In genomic region chr16:66459878-66460277, GRCh38 we compare ENCODE assay signal across 21 cellular contexts. TPM values are rescaled to one million over a fixed set of nuclear protein-coding genes. Genes with fewer than 3 reads are reported as not detected.
DNase-seq lines count a peak whose midpoint lies in the region; ATAC-seq, FAIRE-seq and TF ChIP-seq lines count a peak whose summit lies in the region.
"Had no signal": no experiment of that assay in that cellular context is flagged by ENCODE, and none has a peak within 500 bp of the region (broad histone marks: within the 10 kb centered on the region; RNA-seq: fewer than 3 reads in every experiment).

No MANE protein-coding gene starts in this region.

- TF ChIP-seq POLR2A in H54 (IDR thresholded peaks at IDR 0.05; ENCODE audit: low read depth, low read length) (no peak), HepG2 (IDR thresholded peaks at IDR 0.05; ENCODE audit: insufficient read depth in 1 of 2, low read depth in 2 of 2, low read length in 2 of 2) (no peak), gastroesophageal sphincter (IDR thresholded peaks at IDR 0.05) (no peak)

- H3K4me3 Mint-ChIP-seq in astrocyte (ENCODE audit: unreplicated experiment) (no peak overlapping the region), MCF 10A (ENCODE audit: unreplicated experiment) (no peak overlapping the region)
- H3K4me3 Mint-ChIP-seq: activated naive CD8-positive, alpha-beta T cell treated with anti-CD3 and anti-CD28 coated beads, Interleukin-2, amount 50 U/mL, for 24 hours; activated T-helper 17 cell treated with anti-CD3 and anti-CD28 coated beads, Interleukin-2, amount 50 U/mL, for 72 hours; IgD-negative memory B cell; stimulated activated naive B cell treated with anti-CD40 and anti-IgM and Interleukin-4, amounts not matched to agents 10 μg/mL and 1 μg/mL and 100 μg/mL, for 72 hours had no signal

- FAIRE-seq in H54 (lab: Jason Lieb, UNC) (no peak), astrocyte (lab: Jason Lieb, UNC) (no peak), HepG2 (lab: Jason Lieb, UNC) (no peak), RCC 7860 (lab: Jason Lieb, UNC) (no peak)
- FAIRE-seq: frontal cortex had no signal

- no peak overlapping the region for H3K9ac ChIP-seq in astrocyte (ENCODE audit: low read length)
- no peak overlapping the region for H3K9ac ChIP-seq in HepG2 (ENCODE audit: insufficient read depth, low read depth, low read length)

- peaks cover 30% of the 10 kb centered on the region for H3K27me3 ChIP-seq in astrocyte (ENCODE audit: insufficient read depth, low read length)
- peaks cover 0 to 12% of the 10 kb centered on the region in 2 experiments; a peak in 3 of 5 replicates for H3K27me3 ChIP-seq in HepG2 (ENCODE audit: control insufficient read depth in 1 of 2, insufficient read depth in 2 of 2, low read length in 2 of 2)
- H3K27me3 ChIP-seq in gastroesophageal sphincter, result peaks cover 52% of the 10 kb centered on the region
- H3K27me3 ChIP-seq: right atrium auricular region, thyroid gland had no signal

- TF ChIP-seq EP300 in HepG2 (IDR thresholded peaks at IDR 0.05; ENCODE audit: low read depth in 2 of 2, low read length in 2 of 2) (no peak), HepG2 (CRISPR knock-in tag; IDR thresholded peaks at IDR 0.05; ENCODE audit: borderline replicate concordance) (no peak), gastroesophageal sphincter (IDR thresholded peaks at IDR 0.05) (no peak)

- H3K4me1 Mint-ChIP-seq in astrocyte (ENCODE audit: low read depth, unreplicated experiment) (peaks cover 4% of the 10 kb centered on the region), MCF 10A (ENCODE audit: insufficient read depth, unreplicated experiment) (no peaks in the 10 kb centered on the region)
- H3K4me1 Mint-ChIP-seq: activated naive CD8-positive, alpha-beta T cell treated with anti-CD3 and anti-CD28 coated beads, Interleukin-2, amount 50 U/mL, for 24 hours; activated T-helper 17 cell treated with anti-CD3 and anti-CD28 coated beads, Interleukin-2, amount 50 U/mL, for 72 hours; stimulated activated naive B cell treated with anti-CD40 and anti-IgM and Interleukin-4, amounts not matched to agents 10 μg/mL and 1 μg/mL and 100 μg/mL, for 72 hours had no signal

- no peak for TF ChIP-seq RAD21 in HepG2 (CRISPR knock-in tag; IDR thresholded peaks at IDR 0.05)

- H3K36me3 ChIP-seq in astrocyte (ENCODE audit: insufficient read depth, low read length) (no peaks in the 10 kb centered on the region), HepG2 (replicated peaks in 1 of 2; ENCODE audit: control insufficient read depth in 1 of 2, insufficient read depth in 2 of 2, low read length in 2 of 2) (no peaks in the 10 kb centered on the region), gastroesophageal sphincter (no peaks in the 10 kb centered on the region)
- H3K36me3 ChIP-seq: breast epithelium, right atrium auricular region, thyroid gland had no signal

- H4K20me1 ChIP-seq in astrocyte (ENCODE audit: insufficient read depth, low read length), result no peaks in the 10 kb centered on the region
- H4K20me1 ChIP-seq in HepG2 (ENCODE audit: insufficient read depth, low read length), result no peaks in the 10 kb centered on the region

- no peak overlapping the region for H2AFZ ChIP-seq in astrocyte (ENCODE audit: low read depth, low read length)
- H2AFZ ChIP-seq in HepG2 (ENCODE audit: low read length), result no peak overlapping the region

- H3K9me3 ChIP-seq in astrocyte (ENCODE audit: insufficient read depth, low read depth, low read length) (no peaks in the 10 kb centered on the region), HepG2 (ENCODE audit: low read length) (no peaks in the 10 kb centered on the region), gastroesophageal sphincter (no peaks in the 10 kb centered on the region)
- H3K9me3 ChIP-seq: breast epithelium, right atrium auricular region, thyroid gland had no signal

- in situ Hi-C loops in HepG2 (cut with HindIII; ENCODE audit: extremely low pct_ligation_motif_present, low pct_unique_long_range_greater_than_20kb), result no loop called here

- no peak for TF ChIP-seq CTCF in astrocyte (IDR thresholded peaks at IDR 0.05; ENCODE audit: insufficient read depth, low read depth, low read length)
- no peak for TF ChIP-seq CTCF in HepG2 (CRISPR knock-in tag; IDR thresholded peaks at IDR 0.05)
- no peak for TF ChIP-seq CTCF in MCF 10A (IDR thresholded peaks at IDR 0.05; ENCODE audit: unreplicated experiment)
- no peak for TF ChIP-seq CTCF in gastroesophageal sphincter (IDR thresholded peaks at IDR 0.05)

- H3K36me3 Mint-ChIP-seq in astrocyte (ENCODE audit: low read depth, unreplicated experiment) (no peaks in the 10 kb centered on the region), MCF 10A (ENCODE audit: insufficient read depth, unreplicated experiment) (no peaks in the 10 kb centered on the region)
- H3K36me3 Mint-ChIP-seq: stimulated activated naive B cell treated with anti-CD40 and anti-IgM and Interleukin-4, amounts not matched to agents 10 μg/mL and 1 μg/mL and 100 μg/mL, for 72 hours had no signal

- H3K4me3 ChIP-seq in astrocyte (ENCODE audit: insufficient read depth, low read depth, low read length), result no peak overlapping the region
- H3K4me3 ChIP-seq in HepG2 (replicated peaks in 1 of 3; ENCODE audit: insufficient read depth in 1 of 3, low read depth in 2 of 3, low read length in 3 of 3), result no peak overlapping the region
- H3K4me3 ChIP-seq in gastroesophageal sphincter, result no peak overlapping the region
- H3K4me3 ChIP-seq: breast epithelium, right atrium auricular region, thyroid gland had no signal

- H3K4me1 ChIP-seq in astrocyte (ENCODE audit: insufficient read depth, low read length), result no peaks in the 10 kb centered on the region
- H3K4me1 ChIP-seq in HepG2 (ENCODE audit: insufficient read depth, low read length), result peaks cover 11% of the 10 kb centered on the region
- H3K4me1 ChIP-seq in gastroesophageal sphincter, result no peaks in the 10 kb centered on the region
- H3K4me1 ChIP-seq: breast epithelium, right atrium auricular region, thyroid gland had no signal

- POLR2A ChIA-PET in HepG2 (lab: Yijun Ruan, JAX), result no interaction called here
- POLR2A ChIA-PET in MCF 10A (lab: Yijun Ruan, JAX), result no interaction called here

- intact Hi-C loops in HepG2 (cut with micrococcal nuclease; ENCODE audit: unreplicated experiment), result no loop called here
- intact Hi-C loops in MCF 10A (cut with micrococcal nuclease), result no loop called here

- CTCF ChIA-PET in HepG2 (lab: Yijun Ruan, JAX; ENCODE audit: low intra/inter-chr PET ratio, low total read pairs) (no interaction called here), MCF 10A (lab: Yijun Ruan, JAX) (interaction anchor here (0.6 to 1.4 kb wide), 3 partner anchors 25 to 103 kb away, joined by 3 read pairs; no protein-coding TSS in a partner anchor)

- 7% methylated on average over 5 of the region's 5 CpGs for WGBS in HepG2 (ENCODE audit: low lambda C conversion rate)
- WGBS in gastroesophageal sphincter (ENCODE audit: low coverage in 1 of 2), 2 donors, result 29 to 50% methylated on average over 1 to 2 of the region's 5 CpGs

- DNase-seq in AG20443 (ENCODE audit: low spot score) (peak; percentile 36), H54 (ENCODE audit: insufficient read length, low spot score) (peak; percentile 50), astrocyte (ENCODE audit: low read depth) (peak; percentile 7), HepG2 (ENCODE audit: low spot score) (no peak), MCF 10A (ENCODE audit: unreplicated experiment) (no peak), left lobe of liver (ENCODE audit: low spot score) (no peak), RCC 7860 (ENCODE audit: low spot score) (no peak)
- DNase-seq: activated naive CD8-positive, alpha-beta T cell treated with anti-CD3 and anti-CD28 coated beads, Interleukin-2, amount 50 U/mL, for 24 hours; COR-L47; NCI-H187 treated with DMSO at 0.1 percent for 48 hours; occipital lobe; stimulated activated naive B cell treated with anti-CD40 and anti-IgM and Interleukin-4, amounts not matched to agents 10 μg/mL and 1 μg/mL and 100 μg/mL, for 72 hours; thyroid gland had no signal

- peaks cover 54% of the 10 kb centered on the region for H3K27me3 Mint-ChIP-seq in astrocyte (ENCODE audit: low read depth, unreplicated experiment)
- H3K27me3 Mint-ChIP-seq in MCF 10A (ENCODE audit: insufficient read depth, unreplicated experiment), result peaks cover 20% of the 10 kb centered on the region

- H3K9me3 Mint-ChIP-seq in astrocyte (ENCODE audit: unreplicated experiment), result no peaks in the 10 kb centered on the region
- H3K9me3 Mint-ChIP-seq in MCF 10A (ENCODE audit: unreplicated experiment), result no peaks in the 10 kb centered on the region
- H3K9me3 Mint-ChIP-seq: activated naive CD8-positive, alpha-beta T cell treated with anti-CD3 and anti-CD28 coated beads, Interleukin-2, amount 50 U/mL, for 24 hours; activated T-helper 17 cell treated with anti-CD3 and anti-CD28 coated beads, Interleukin-2, amount 50 U/mL, for 72 hours; stimulated activated naive B cell treated with anti-CD40 and anti-IgM and Interleukin-4, amounts not matched to agents 10 μg/mL and 1 μg/mL and 100 μg/mL, for 72 hours had no signal

- ATAC-seq in HepG2 (peak; percentile 38), left lobe of liver (no peak), gastroesophageal sphincter (no peak)
- ATAC-seq: activated naive CD8-positive, alpha-beta T cell treated with anti-CD3 and anti-CD28 coated beads, Interleukin-2, amount 50 U/mL, for 24 hours; activated T-helper 17 cell treated with anti-CD3 and anti-CD28 coated beads, Interleukin-2, amount 50 U/mL, for 72 hours; stimulated activated naive B cell treated with anti-CD40 and anti-IgM and Interleukin-4, amounts not matched to agents 10 μg/mL and 1 μg/mL and 100 μg/mL, for 72 hours had no signal

- H3K79me2 ChIP-seq in astrocyte (ENCODE audit: insufficient read depth, low read length), result no peaks in the 10 kb centered on the region
- H3K79me2 ChIP-seq in HepG2 (ENCODE audit: insufficient read depth, low read length), result no peaks in the 10 kb centered on the region

- H3K4me2 ChIP-seq in astrocyte (ENCODE audit: low read length), result no peak overlapping the region
- H3K4me2 ChIP-seq in HepG2 (ENCODE audit: low read depth, low read length), result no peak overlapping the region

- H3K27ac Mint-ChIP-seq in astrocyte (ENCODE audit: unreplicated experiment) (no peak overlapping the region), MCF 10A (ENCODE audit: low read depth, unreplicated experiment) (no peak overlapping the region)
- H3K27ac Mint-ChIP-seq: activated naive CD8-positive, alpha-beta T cell treated with anti-CD3 and anti-CD28 coated beads, Interleukin-2, amount 50 U/mL, for 24 hours; activated T-helper 17 cell treated with anti-CD3 and anti-CD28 coated beads, Interleukin-2, amount 50 U/mL, for 72 hours; IgD-negative memory B cell; stimulated activated naive B cell treated with anti-CD40 and anti-IgM and Interleukin-4, amounts not matched to agents 10 μg/mL and 1 μg/mL and 100 μg/mL, for 72 hours had no signal

- H3K27ac ChIP-seq in astrocyte (ENCODE audit: low read depth, low read length) (no peak overlapping the region), HepG2 (ENCODE audit: extremely low read length, insufficient read depth, low read length) (no peak overlapping the region), gastroesophageal sphincter (no peak overlapping the region)
- H3K27ac ChIP-seq: breast epithelium, right atrium auricular region, RWPE1, thyroid gland had no signal

- BruUV-seq in HepG2 (replicated peaks; lab: Mats Ljungman, UMichigan) (no TSS peak), MCF 10A (replicated peaks; lab: Mats Ljungman, UMichigan) (no TSS peak)

RNA-seq across cellular contexts. Expression of gene BEAN1, which starts 32.8 kb away (rescaled TPM):
- 1.2 and 2.1 TPM in 2 replicates for total RNA-seq in astrocyte
- total RNA-seq in HepG2 (2016; rRNA removed; fragmentation: Illumina TruSeq; extraction: Trizol), result 0.29 and 0.53 TPM in 2 replicates
- 1.9 TPM in 2 replicates for total RNA-seq in HepG2 (2016; cell fraction: cytosol; rRNA removed; fragmentation: Illumina TruSeq; extraction: Trizol; ENCODE audit: low read depth)
- total RNA-seq in HepG2 (2016; cell fraction: insoluble cytoplasmic fraction; rRNA removed; fragmentation: Illumina TruSeq; extraction: Trizol), result 0.25 and 0.54 TPM in 2 replicates
- 0.56 and 1.5 TPM in 2 replicates for total RNA-seq in HepG2 (2016; cell fraction: membrane; rRNA removed; fragmentation: Illumina TruSeq; extraction: Trizol)
- 0.65 TPM in 1 of 2 replicates, not detected in the other for total RNA-seq in HepG2 (2016; cell fraction: nucleus; rRNA removed; fragmentation: Illumina TruSeq; extraction: Trizol)
- 1.4 and 3.9 TPM in 2 replicates for polyA plus RNA-seq in HepG2 (2011; rRNA removed)
- polyA plus RNA-seq in HepG2 (2011; cell fraction: cytosol; rRNA removed), result 2.0 and 2.5 TPM in 2 replicates
- 3.4 and 5.2 TPM in 2 replicates for polyA plus RNA-seq in HepG2 (2011; cell fraction: nucleus; rRNA removed)
- polyA plus RNA-seq in HepG2 (2012), result 1.6 and 4.4 TPM in 2 replicates
- polyA plus RNA-seq in HepG2 (2016; cell fraction: cytosol; fragmentation: Illumina TruSeq; extraction: Trizol; ENCODE audit: low read depth), result 2.9 and 4.2 TPM in 2 replicates
- polyA plus RNA-seq in HepG2 (2016; cell fraction: insoluble cytoplasmic fraction; fragmentation: Illumina TruSeq; extraction: Trizol; ENCODE audit: low read depth), result 0.10 TPM in 1 of 2 replicates, not detected in the other
- polyA plus RNA-seq in HepG2 (2016; cell fraction: membrane; fragmentation: Illumina TruSeq; extraction: Trizol; ENCODE audit: low read depth), result 2.4 and 2.8 TPM in 2 replicates
- polyA plus RNA-seq in HepG2 (2016; cell fraction: nucleus; fragmentation: Illumina TruSeq; extraction: Trizol; ENCODE audit: insufficient read depth, low read depth), result 0.81 and 1.1 TPM in 2 replicates
- polyA minus RNA-seq in HepG2 (2011; rRNA and poly(A)+ RNA removed; ENCODE audit: low replicate concordance), result 0.21 and 3.5 TPM in 2 replicates
- polyA minus RNA-seq in HepG2 (2011; cell fraction: cytosol; rRNA and poly(A)+ RNA removed), result 1.7 TPM in 1 of 2 replicates, not detected in the other
- 1.5 and 1.9 TPM in 2 replicates for polyA minus RNA-seq in HepG2 (2011; cell fraction: nucleus; rRNA and poly(A)+ RNA removed)
- 1.1 and 2.7 TPM in 2 replicates for total RNA-seq in MCF 10A (2022)
- total RNA-seq in left lobe of liver, result 0.38 TPM
- 1 to 10 TPM in 1 of 4 donors, under 1 TPM in 2, not detected in 1; 0.47 to 1.0 (median 0.54) TPM for total RNA-seq in gastroesophageal sphincter
- total RNA-seq: activated T-helper 17 cell treated with anti-CD3 and anti-CD28 coated beads, Interleukin-2, amount 50 U/mL, for 72 hours; G401 had no signal
- polyA plus RNA-seq: IgD-negative memory B cell had no signal

Comparison
In these comparisons a context has a peak if more than half of its experiments do, and no peak if none do; other contexts are left out.
1. DNase-seq: peak in AG20443 (single experiment), H54 (single experiment) and astrocyte (single experiment); none in HepG2 (single experiment), MCF 10A (single experiment), left lobe of liver (single experiment) and RCC 7860 (single experiment).